ENCODE assay signal across 1 cellular context in the genomic region with DNA sequence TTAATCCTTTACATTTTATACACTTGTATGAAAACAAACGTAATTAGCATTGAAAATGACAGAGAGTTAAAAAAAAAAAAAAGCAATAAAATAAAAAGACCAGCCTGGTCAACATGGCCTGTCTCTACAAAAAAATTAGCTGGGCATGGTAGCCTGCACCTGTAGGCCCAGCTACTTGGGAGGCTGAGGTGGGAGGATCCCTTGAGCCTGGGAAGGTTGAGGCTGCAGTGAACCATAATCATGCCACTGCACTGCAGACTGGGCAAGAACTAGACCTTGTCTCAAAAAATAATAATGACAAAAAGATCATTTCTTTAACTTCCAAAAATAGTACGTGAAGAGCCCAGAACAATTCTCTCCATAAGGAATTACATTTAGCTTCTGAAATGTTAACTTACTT.
TF ChIP-seq lines count a peak whose summit lies in the region.

No MANE protein-coding gene starts in this region.

TF ChIP-seq in endothelial cell of umbilical vein, 7 proteins besides CTCF, POLR2A, EP300 and RAD21 (continued from another document):
- no peak for TF ChIP-seq FOS (IDR thresholded peaks at IDR 0.05; ENCODE audit: borderline replicate concordance, insufficient read depth, low read length)
